In genomic region chr18:56489901-56490300, GRCh38 we compare ENCODE assay signal across 14 cellular contexts.
DNase-seq lines count a peak whose midpoint lies in the region; ATAC-seq and TF ChIP-seq lines count a peak whose summit lies in the region.
"Had no signal": no experiment of that assay in that cellular context is flagged by ENCODE, and none has a peak within 500 bp of the region (broad histone marks: within the 10 kb centered on the region; RNA-seq: fewer than 3 reads in every experiment).

No MANE protein-coding gene starts in this region.

- peak; percentile 74 for DNase-seq in KBM-7
- DNase-seq in NB4 (ENCODE audit: low read depth): peak; percentile 30
- peak; percentile 48 for DNase-seq in SKM-1 treated with dmso at 0.1 percent for 144 hours (lab: John Stamatoyannopoulos, UW; ENCODE audit: unreplicated experiment)
- DNase-seq in sciatic nerve (ENCODE audit: low spot score): no peak
- no peak for DNase-seq in dermis blood vessel endothelial cell
- DNase-seq: Calu3; CD4-positive, CD25-positive, alpha-beta regulatory T cell; H7; NCI-H187 treated with DMSO at 0.1 percent for 48 hours; NCI-H345; NCI-H526 treated with DMSO at 0.1 percent for 48 hours had no signal

- TF ChIP-seq CTCF in NB4 (IDR thresholded peaks at IDR 0.05; ENCODE audit: low read depth, low read length): no peak

- H3K4me3 ChIP-seq in NB4 (ENCODE audit: low read depth, low read length): no peak overlapping the region
- H3K4me3 ChIP-seq: SJSA1 had no signal

- intact Hi-C loops in sciatic nerve (cut with DNase I): no loop called here

- peak; percentile 55 for ATAC-seq in sciatic nerve
- no peak for ATAC-seq in GM21717 (IDR thresholded peaks at IDR 0.05; ENCODE audit: unreplicated experiment)
- ATAC-seq in GM19467 (IDR thresholded peaks at IDR 0.05; ENCODE audit: unreplicated experiment): no peak

- in situ Hi-C loops in KBM-7 (cut with MboI; ENCODE audit: low pct_unique_long_range_greater_than_20kb, low sequenced_read_pairs): no loop called here

- TF ChIP-seq POLR2A in NB4 (IDR thresholded peaks at IDR 0.05; ENCODE audit: extremely low read depth, insufficient read length): no peak

Comparison
In these comparisons a context has a peak if more than half of its experiments do, and no peak if none do; other contexts are left out.
1. DNase-seq: peak in KBM-7 (single experiment), NB4 (single experiment) and SKM-1 treated with dmso at 0.1 percent for 144 hours (single experiment); none in sciatic nerve (single experiment) and dermis blood vessel endothelial cell (single experiment).